Comparison of ENCODE assay signal across 8 cellular contexts in the genomic region with DNA sequence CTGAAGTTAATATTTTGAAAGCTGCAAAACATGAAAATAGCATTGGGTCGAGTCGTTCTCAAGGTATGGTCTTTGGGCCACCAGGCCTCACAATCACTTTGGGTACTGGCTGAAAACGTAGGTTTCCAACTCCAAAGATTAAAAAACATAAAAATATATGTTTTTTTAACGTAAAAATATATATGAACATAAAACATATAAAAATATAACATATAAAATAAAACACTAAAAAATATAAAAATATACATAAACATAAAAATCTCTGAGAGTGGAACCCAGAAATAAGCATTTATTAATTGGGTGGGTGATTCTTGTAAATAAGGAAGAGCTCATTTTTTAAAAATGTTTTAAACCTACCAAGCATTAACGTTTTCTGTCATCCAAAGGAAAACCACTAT. TPM values are rescaled to one million over a fixed set of nuclear protein-coding genes. Genes with fewer than 3 reads are reported as not detected.
DNase-seq lines count a peak whose midpoint lies in the region; ATAC-seq, FAIRE-seq and TF ChIP-seq lines count a peak whose summit lies in the region.

No MANE protein-coding gene starts in this region.

- peak overlapping the region; percentile 74 for H3K27ac ChIP-seq in CD4-positive, alpha-beta T cell (ENCODE audit: low read depth, low read length)
- no peak overlapping the region for H3K27ac ChIP-seq in PC-3 (ENCODE audit: low read length)
- H3K27ac ChIP-seq in osteoblast (ENCODE audit: low read depth, low read length) = peak overlapping the region; percentile 78

- H3K79me2 ChIP-seq in PC-3 (ENCODE audit: low read length) (peaks cover 40% of the 10 kb centered on the region), osteoblast (ENCODE audit: insufficient read depth, low read length) (peaks cover 39% of the 10 kb centered on the region)

- H3F3A ChIP-seq in PC-3 (ENCODE audit: low read length, unreplicated experiment) = no peaks in the 10 kb centered on the region

- peak overlapping the region; percentile 84 for H3K4me2 ChIP-seq in PC-3 (ENCODE audit: low read length)
- H3K4me2 ChIP-seq in osteoblast (ENCODE audit: insufficient read depth, low read length) = peak overlapping the region; percentile 97

- H3K4me1 Mint-ChIP-seq in CD4-positive, alpha-beta T cell (ENCODE audit: low read depth) = peaks cover 30% of the 10 kb centered on the region

- no TSS peak for BruUV-seq in PC-3 (replicated peaks; lab: Mats Ljungman, UMichigan)

- ATAC-seq in CD4-positive, alpha-beta T cell (ENCODE audit: poor library complexity) = no peak
- no peak for ATAC-seq in PC-3
- ATAC-seq in HG02840 (IDR thresholded peaks at IDR 0.05; ENCODE audit: low FRiP score, unreplicated experiment) = no peak
- ATAC-seq in HG02970 (IDR thresholded peaks at IDR 0.05; ENCODE audit: low FRiP score, unreplicated experiment) = no peak

- H3K4me3 ChIP-seq in PC-3 (ENCODE audit: low read length) (peak overlapping the region; percentile 62; the same call in 1 of the 2 replicates), osteoblast (ENCODE audit: insufficient read depth, low read length) (peak overlapping the region; percentile 89)

- FAIRE-seq in endometrium (lab: Jason Lieb, UNC) = peak; percentile 85

- peak overlapping the region; percentile 86 for H3K4me3 Mint-ChIP-seq in CD4-positive, alpha-beta T cell

- H3K36me3 ChIP-seq in PC-3 (ENCODE audit: low read depth, low read length) = peaks cover 17% of the 10 kb centered on the region; the same call in 1 of the 2 replicates
- H3K36me3 ChIP-seq in osteoblast (ENCODE audit: insufficient read depth, low read length) = peaks cover 10% of the 10 kb centered on the region

- peak overlapping the region; percentile 72 for H3K9ac ChIP-seq in PC-3 (ENCODE audit: low read length)

- peaks cover 12% of the 10 kb centered on the region for H3K4me1 ChIP-seq in PC-3 (ENCODE audit: insufficient read depth, low read length)
- H3K4me1 ChIP-seq in osteoblast (ENCODE audit: insufficient read depth, low read length) = peaks cover 16% of the 10 kb centered on the region

- intact Hi-C loops in CD4-positive, alpha-beta T cell (cut with DNase I, micrococcal nuclease) = loop anchor here (2.0 to 5.0 kb wide), 5 partner anchors 79 to 626 kb away; partner anchors contain the start of genes N4BP2 (in 1 of the 2) and UGDH (in 1 of the 2)
- intact Hi-C loops in PC-3 (cut with micrococcal nuclease) = loop anchor here (5.0 to 10.0 kb wide), 3 partner anchors 79 to 514 kb away; partner anchors contain the start of genes N4BP2 and UBE2K

- no peaks in the 10 kb centered on the region for H3K27me3 ChIP-seq in CD4-positive, alpha-beta T cell (ENCODE audit: control insufficient read depth, insufficient read depth, low read length)
- H3K27me3 ChIP-seq in PC-3 (ENCODE audit: low read length) (no peaks in the 10 kb centered on the region), osteoblast (ENCODE audit: insufficient read depth, low read length) (no peaks in the 10 kb centered on the region)

- H4K20me1 ChIP-seq in PC-3 (ENCODE audit: low read length) (0 out of 2 replicates have a peak, but pooled peaks cover 8% of the 10 kb centered on the region), osteoblast (ENCODE audit: insufficient read depth, low read length) (peaks cover 20% of the 10 kb centered on the region)

- DNase-seq in CD4-positive, alpha-beta T cell = no peak
- DNase-seq in PC-3 (no peak), osteoblast (ENCODE audit: insufficient read length, low spot score, missing footprints) (no peak), NCI-H128 (lab: John Stamatoyannopoulos, UW; ENCODE audit: unreplicated experiment) (no peak), Kasumi-1 (lab: John Stamatoyannopoulos, UW) (no peak)

- peaks cover 30% of the 10 kb centered on the region for H3K36me3 Mint-ChIP-seq in CD4-positive, alpha-beta T cell (ENCODE audit: low read depth)

- no peaks in the 10 kb centered on the region for H3K9me2 ChIP-seq in PC-3 (replicated peaks; ENCODE audit: low read length)

- TF ChIP-seq CTCF in CD4-positive, alpha-beta T cell (IDR thresholded peaks at IDR 0.05) = no peak
- TF ChIP-seq CTCF in PC-3 (conservative IDR thresholded peaks at IDR 0.05; ENCODE audit: low read depth, low read length) (no peak), osteoblast (IDR thresholded peaks at IDR 0.05; ENCODE audit: extremely low read depth, low read depth, low read length) (no peak)

- POLR2A ChIA-PET in CD4-positive, alpha-beta T cell (lab: Charles Lee) = interaction anchor here (0.8 to 1.4 kb wide), 10 partner anchors 14 to 520 kb away, joined by 3 to 5 read pairs (median 3); partner anchors contain the start of genes LIAS, RPL9, UBE2K and UGDH
- POLR2A ChIA-PET in PC-3 (lab: Charles Lee; ENCODE audit: unreplicated experiment) = no interaction called here

- H3K9me3 ChIP-seq in CD4-positive, alpha-beta T cell (ENCODE audit: control insufficient read depth, low read length) = no peaks in the 10 kb centered on the region
- H3K9me3 ChIP-seq in PC-3 (ENCODE audit: low read length) (no peaks in the 10 kb centered on the region), osteoblast (ENCODE audit: low read depth, low read length) (no peaks in the 10 kb centered on the region)

- CTCF ChIA-PET in CD4-positive, alpha-beta T cell (lab: Charles Lee) = interaction anchor here (0.9 to 2.2 kb wide), 11 partner anchors 13 to 520 kb away, joined by 3 to 6 read pairs (median 4); partner anchors contain the start of genes LIAS, N4BP2, RPL9 and SMIM14
- CTCF ChIA-PET in PC-3 (lab: Charles Lee) = no interaction called here

- H2AFZ ChIP-seq in PC-3 (ENCODE audit: low read length) (peak overlapping the region; percentile 99), osteoblast (ENCODE audit: low read length) (peak overlapping the region; percentile 99)

- H3K27me3 Mint-ChIP-seq in CD4-positive, alpha-beta T cell = no peaks in the 10 kb centered on the region

- H3K27ac Mint-ChIP-seq in CD4-positive, alpha-beta T cell = peak overlapping the region; percentile 93

- H3K9me3 Mint-ChIP-seq in CD4-positive, alpha-beta T cell = no peaks in the 10 kb centered on the region

RNA-seq across cellular contexts. Expression of gene PDS5A, which starts 0.7 kb away (rescaled TPM):
- total RNA-seq in CD4-positive, alpha-beta T cell = 10 to 100 TPM; 80.0 to 80.6 TPM
- 39.9 and 49.8 TPM in 2 replicates for total RNA-seq in PC-3 (2014; rRNA removed)
- 70.9 and 73.7 TPM in 2 replicates for total RNA-seq in osteoblast
